In the genomic region with DNA sequence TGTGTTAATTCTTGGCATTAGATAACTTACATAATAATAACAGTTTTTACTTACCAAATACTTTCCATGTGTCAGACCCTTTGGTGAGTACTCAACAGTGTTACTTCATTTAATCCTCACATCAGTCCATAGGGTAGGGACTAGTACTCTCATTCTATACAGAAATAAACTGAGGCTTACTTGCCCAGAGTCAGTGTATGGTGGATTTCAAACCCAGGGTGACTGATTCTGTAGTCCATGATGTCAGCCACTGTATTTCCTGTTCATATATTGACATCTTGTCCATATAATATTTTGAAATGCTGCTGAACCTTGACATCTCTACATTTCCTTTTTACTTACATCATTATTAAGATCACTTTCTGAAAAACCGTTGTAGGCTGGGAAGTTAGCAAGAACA, we compare ENCODE assay signal across 19 cellular contexts. TPM values are rescaled to one million over a fixed set of nuclear protein-coding genes. Genes with fewer than 3 reads are reported as not detected.
A peak's percentile ranks its signal among the peaks of the same experiment; 100 is the strongest.
DNase-seq lines count a peak whose midpoint lies in the region; ATAC-seq and TF ChIP-seq lines count a peak whose summit lies in the region.
"Had no signal": no experiment of that assay in that cellular context is flagged by ENCODE, and none has a peak within 500 bp of the region (broad histone marks: within the 10 kb centered on the region; RNA-seq: fewer than 3 reads in every experiment).

No MANE protein-coding gene starts in this region.

- no peak overlapping the region for H3K4me3 Mint-ChIP-seq in activated CD4-positive, alpha-beta T cell treated with anti-CD3 and anti-CD28 coated beads for 36 hours
- H3K4me3 Mint-ChIP-seq in activated naive CD4-positive, alpha-beta T cell treated with anti-CD3 and anti-CD28 coated beads, Interleukin-2, amount 50 U/mL, for 24 hours: no peak overlapping the region
- no peak overlapping the region for H3K4me3 Mint-ChIP-seq in nephron progenitor cell
- H3K4me3 Mint-ChIP-seq: CD8-positive, alpha-beta memory T cell had no signal

- peaks cover 43% of the 10 kb centered on the region for H3K4me1 Mint-ChIP-seq in activated CD4-positive, alpha-beta T cell treated with anti-CD3 and anti-CD28 coated beads for 36 hours
- H3K4me1 Mint-ChIP-seq in activated naive CD4-positive, alpha-beta T cell treated with anti-CD3 and anti-CD28 coated beads, Interleukin-2, amount 50 U/mL, for 24 hours: peaks cover 46% of the 10 kb centered on the region
- peaks cover 14% of the 10 kb centered on the region for H3K4me1 Mint-ChIP-seq in nephron progenitor cell

- POLR2A ChIA-PET in activated CD4-positive, alpha-beta T cell treated with anti-CD3 and anti-CD28 coated beads for 36 hours (lab: Charles Lee): no interaction called here

- peak overlapping the region; percentile 45 for H3K27ac Mint-ChIP-seq in activated CD4-positive, alpha-beta T cell treated with anti-CD3 and anti-CD28 coated beads for 36 hours
- H3K27ac Mint-ChIP-seq in activated naive CD4-positive, alpha-beta T cell treated with anti-CD3 and anti-CD28 coated beads, Interleukin-2, amount 50 U/mL, for 24 hours: peak overlapping the region; percentile 49
- H3K27ac Mint-ChIP-seq in activated naive CD4-positive, alpha-beta T cell treated with anti-CD3 and anti-CD28 coated beads, Interleukin-2, amount 50 U/mL, for 72 hours: peak overlapping the region; percentile 0 to 37
- H3K27ac Mint-ChIP-seq in nephron progenitor cell: peak overlapping the region; percentile 19

- peaks cover 56% of the 10 kb centered on the region for H3K36me3 Mint-ChIP-seq in activated CD4-positive, alpha-beta T cell treated with anti-CD3 and anti-CD28 coated beads for 36 hours (ENCODE audit: low read depth)
- H3K36me3 Mint-ChIP-seq in activated naive CD4-positive, alpha-beta T cell treated with anti-CD3 and anti-CD28 coated beads, Interleukin-2, amount 50 U/mL, for 24 hours: peaks cover 5% of the 10 kb centered on the region
- peaks cover 7 to 20% of the 10 kb centered on the region in 2 donors for H3K36me3 Mint-ChIP-seq in activated naive CD4-positive, alpha-beta T cell treated with anti-CD3 and anti-CD28 coated beads, Interleukin-2, amount 50 U/mL, for 72 hours
- peaks cover 47% of the 10 kb centered on the region for H3K36me3 Mint-ChIP-seq in nephron progenitor cell (ENCODE audit: low read depth)

- no peak for DNase-seq in activated CD4-positive, alpha-beta T cell treated with anti-CD3 and anti-CD28 coated beads for 36 hours
- no peak for DNase-seq in activated CD4-positive, alpha-beta T cell treated with anti-CD3 and anti-CD28 coated beads, Interleukin-2, amount 50 U/mL, for 4 hours
- DNase-seq in activated naive CD4-positive, alpha-beta T cell treated with Interleukin-2 at 50 U/mL for 16 hours: no peak
- no peak for DNase-seq in activated naive CD4-positive, alpha-beta T cell treated with anti-CD3 and anti-CD28 coated beads, Interleukin-2, amount 50 U/mL, for 72 hours (ENCODE audit: low spot score in 2 of 2)
- DNase-seq in nephron progenitor cell (no peak), HuH-7 (ENCODE audit: low spot score) (no peak), epidermal melanocyte (ENCODE audit: insufficient read length, low spot score) (no peak)
- DNase-seq: CD8-positive, alpha-beta memory T cell; Kasumi-1; NCI-H1694; NCI-H2081; NCI-H2171; NCI-H526; OCI-M1; Right ventricle myocardium superior had no signal

- H3K27me3 Mint-ChIP-seq in activated CD4-positive, alpha-beta T cell treated with anti-CD3 and anti-CD28 coated beads for 36 hours: no peaks in the 10 kb centered on the region
- H3K27me3 Mint-ChIP-seq in activated naive CD4-positive, alpha-beta T cell treated with anti-CD3 and anti-CD28 coated beads, Interleukin-2, amount 50 U/mL, for 24 hours: no peaks in the 10 kb centered on the region
- H3K27me3 Mint-ChIP-seq in nephron progenitor cell (ENCODE audit: low read depth, poor library complexity): peaks cover 3% of the 10 kb centered on the region
- H3K27me3 Mint-ChIP-seq: CD8-positive, alpha-beta memory T cell had no signal

- H3K9me3 Mint-ChIP-seq in activated CD4-positive, alpha-beta T cell treated with anti-CD3 and anti-CD28 coated beads for 36 hours (ENCODE audit: low read depth): no peaks in the 10 kb centered on the region
- no peaks in the 10 kb centered on the region for H3K9me3 Mint-ChIP-seq in activated naive CD4-positive, alpha-beta T cell treated with anti-CD3 and anti-CD28 coated beads, Interleukin-2, amount 50 U/mL, for 24 hours
- H3K9me3 Mint-ChIP-seq in activated naive CD4-positive, alpha-beta T cell treated with anti-CD3 and anti-CD28 coated beads, Interleukin-2, amount 50 U/mL, for 72 hours: no peaks in the 10 kb centered on the region
- H3K9me3 Mint-ChIP-seq in nephron progenitor cell: no peaks in the 10 kb centered on the region
- H3K9me3 Mint-ChIP-seq: CD8-positive, alpha-beta memory T cell had no signal

- no peak for TF ChIP-seq CTCF in nephron progenitor cell (IDR thresholded peaks at IDR 0.05)

- CTCF ChIA-PET in activated CD4-positive, alpha-beta T cell treated with anti-CD3 and anti-CD28 coated beads for 36 hours (lab: Charles Lee): no interaction called here

- intact Hi-C loops in activated CD4-positive, alpha-beta T cell treated with anti-CD3 and anti-CD28 coated beads for 36 hours (cut with DNase I, micrococcal nuclease): no loop called here

- ATAC-seq in activated CD4-positive, alpha-beta T cell treated with anti-CD3 and anti-CD28 coated beads for 36 hours: peak; percentile 64
- no peak for ATAC-seq in activated naive CD4-positive, alpha-beta T cell treated with anti-CD3 and anti-CD28 coated beads, Interleukin-2, amount 50 U/mL, for 72 hours
- ATAC-seq: HCT116 had no signal

RNA-seq across cellular contexts. Expression of a gene that starts 2.5 kb away (rescaled TPM):
- under 1 TPM; 0.11 TPM for total RNA-seq in activated CD4-positive, alpha-beta T cell treated with anti-CD3 and anti-CD28 coated beads for 36 hours
- total RNA-seq in activated naive CD4-positive, alpha-beta T cell treated with anti-CD3 and anti-CD28 coated beads, Interleukin-2, amount 50 U/mL, for 72 hours: under 1 TPM; 0.35 to 0.80 TPM
- total RNA-seq: MCF 10A, Right ventricle myocardium superior, RPMI7951 had no signal

RNA-seq across cellular contexts. Expression of a gene that starts 7.3 kb away (rescaled TPM):
- total RNA-seq in activated CD4-positive, alpha-beta T cell treated with anti-CD3 and anti-CD28 coated beads for 36 hours: 10 to 100 TPM; 83.7 to 84.4 TPM
- total RNA-seq in activated naive CD4-positive, alpha-beta T cell treated with anti-CD3 and anti-CD28 coated beads, Interleukin-2, amount 50 U/mL, for 72 hours: 10 to 100 TPM; 95.2 to 97.4 TPM

RNA-seq across cellular contexts. Expression of a gene that starts 8.2 kb away (rescaled TPM):
- total RNA-seq in activated CD4-positive, alpha-beta T cell treated with anti-CD3 and anti-CD28 coated beads for 36 hours: 100 to 1,000 TPM; 358 to 496 TPM
- total RNA-seq in activated naive CD4-positive, alpha-beta T cell treated with anti-CD3 and anti-CD28 coated beads, Interleukin-2, amount 50 U/mL, for 72 hours: 100 to 1,000 TPM; 378 to 626 TPM

RNA-seq across cellular contexts. Expression of a gene that starts 35.7 kb away (rescaled TPM):
- 10 to 100 TPM; 55.0 to 82.1 TPM for total RNA-seq in activated CD4-positive, alpha-beta T cell treated with anti-CD3 and anti-CD28 coated beads for 36 hours
- 100 to 1,000 TPM in 1 of 2 donors, 10 to 100 TPM in 1; 78.9 to 113 TPM for total RNA-seq in activated naive CD4-positive, alpha-beta T cell treated with anti-CD3 and anti-CD28 coated beads, Interleukin-2, amount 50 U/mL, for 72 hours
